ENCODE assay signal across 1 cellular context in genomic region chr18:13501896-13502295, GRCh38.
A peak's percentile ranks its signal among the peaks of the same experiment; 100 is the strongest.
TF ChIP-seq lines count a peak whose summit lies in the region.

No MANE protein-coding gene starts in this region.

TF ChIP-seq in GM12878, 131 proteins besides CTCF, POLR2A, EP300 and RAD21 (continued from another document):
- TF ChIP-seq REST (IDR thresholded peaks at IDR 0.05; ENCODE audit: low read depth, low read length) = no peak
- TF ChIP-seq POU2F2 (IDR thresholded peaks at IDR 0.05; ENCODE audit: borderline replicate concordance, low read depth, low read length) = peak; percentile 96
- TF ChIP-seq ATF2 (IDR thresholded peaks at IDR 0.05; ENCODE audit: low read length) = 0 out of 2 replicates have a peak, but pooled peaks have one; percentile 25
- 0 out of 2 replicates have a peak, but pooled peaks have one; percentile 48 for TF ChIP-seq CBX5 (IDR thresholded peaks at IDR 0.05; ENCODE audit: low read depth)
- peak; percentile 77 for TF ChIP-seq JUNB (IDR thresholded peaks at IDR 0.05)
- peak; percentile 50 for TF ChIP-seq RUNX3 (IDR thresholded peaks at IDR 0.05; ENCODE audit: low read length)
- no peak for TF ChIP-seq ZBED1 (IDR thresholded peaks at IDR 0.05; ENCODE audit: borderline replicate concordance)
- TF ChIP-seq BHLHE40 (IDR thresholded peaks at IDR 0.05; ENCODE audit: borderline replicate concordance in 1 of 2, low read depth in 2 of 2, low read length in 1 of 2) = 0 out of 4 replicates have a peak, but pooled peaks have one; percentile 18 to 31
- TF ChIP-seq MYC (IDR thresholded peaks at IDR 0.05; ENCODE audit: insufficient read depth, insufficient read length, insufficient replicate concordance, low read length, severe bottlenecking) = no peak
- peak; percentile 49; the same call in 1 of the 2 replicates for TF ChIP-seq SREBF1 (IDR thresholded peaks at IDR 0.05; ENCODE audit: low read length)
- no peak for TF ChIP-seq PKNOX1 (IDR thresholded peaks at IDR 0.05)
- TF ChIP-seq TBL1XR1 (IDR thresholded peaks at IDR 0.05; ENCODE audit: low read depth, low read length) = 0 out of 2 replicates have a peak, but pooled peaks have one; percentile 31
- no peak for TF ChIP-seq MXI1 (IDR thresholded peaks at IDR 0.05; ENCODE audit: low read depth, low read length)
- TF ChIP-seq NFYA (IDR thresholded peaks at IDR 0.05; ENCODE audit: borderline replicate concordance, low read depth, low read length) = no peak
- TF ChIP-seq HCFC1 (IDR thresholded peaks at IDR 0.05; ENCODE audit: low read length) = no peak
- TF ChIP-seq HDAC2 (IDR thresholded peaks at IDR 0.05) = no peak
- peak; percentile 90 for TF ChIP-seq PAX5 (IDR thresholded peaks at IDR 0.05; ENCODE audit: borderline replicate concordance, low read depth, low read length)
- peak; percentile 32; the same call in 1 of the 2 replicates for TF ChIP-seq SMC3 (IDR thresholded peaks at IDR 0.05; ENCODE audit: borderline replicate concordance, low read length)
- TF ChIP-seq CREB1 (IDR thresholded peaks at IDR 0.05; ENCODE audit: low read depth) = 0 out of 2 replicates have a peak, but pooled peaks have one; percentile 48
- peak; percentile 48; the same call in 1 of the 2 replicates for TF ChIP-seq NR2F1 (conservative IDR thresholded peaks at IDR 0.05)
- no peak for TF ChIP-seq RFX5 (IDR thresholded peaks at IDR 0.05; ENCODE audit: low read depth, low read length)
- TF ChIP-seq IRF4 (IDR thresholded peaks at IDR 0.05; ENCODE audit: low read depth, low read length) = peak; percentile 91
